In genomic region chr3:195911946-195912270, GRCh38 we compare ENCODE assay signal across 16 cellular contexts. TPM values are rescaled to one million over a fixed set of nuclear protein-coding genes. Genes with fewer than 3 reads are reported as not detected.
A peak's percentile ranks its signal among the peaks of the same experiment; 100 is the strongest.
DNase-seq lines count a peak whose midpoint lies in the region; ATAC-seq and TF ChIP-seq lines count a peak whose summit lies in the region.
"Had no signal": no experiment of that assay in that cellular context is flagged by ENCODE, and none has a peak within 500 bp of the region (broad histone marks: within the 10 kb centered on the region; RNA-seq: fewer than 3 reads in every experiment).

No MANE protein-coding gene starts in this region.

- no peak overlapping the region for H3K27ac ChIP-seq in osteoblast (ENCODE audit: low read depth, low read length)
- H3K27ac ChIP-seq: coronary artery had no signal

- H3K27ac Mint-ChIP-seq in CD14-positive monocyte (no peak overlapping the region), HFFc6 (0 out of 2 replicates have a peak overlapping the region, but pooled peaks have one; percentile 38)
- H3K27ac Mint-ChIP-seq in activated T-cell treated with anti-CD3 and anti-CD28 coated beads, Interleukin-2, amount 50 U/mL, for 72 hours = no peak overlapping the region
- H3K27ac Mint-ChIP-seq: activated CD4-positive, alpha-beta T cell treated with anti-CD3 and anti-CD28 coated beads, Interleukin-2, amount 10 ng/mL, durations not matched to agents 7 days and 5 days; mesothelial cell of epicardium had no signal

- H3K27me3 Mint-ChIP-seq in CD14-positive monocyte (ENCODE audit: low read depth in 3 of 3) (peaks cover 1 to 5% (median 4%) of the 10 kb centered on the region in 3 donors), HFFc6 (ENCODE audit: insufficient read depth) (peaks cover 5% of the 10 kb centered on the region; the same call in 1 of the 2 replicates)
- peaks cover 8% of the 10 kb centered on the region for H3K27me3 Mint-ChIP-seq in activated T-cell treated with anti-CD3 and anti-CD28 coated beads, Interleukin-2, amount 50 U/mL, for 72 hours (ENCODE audit: low read depth)

- H3K9me3 ChIP-seq in osteoblast (ENCODE audit: low read depth, low read length) = no peaks in the 10 kb centered on the region
- H3K9me3 ChIP-seq: BE2C had no signal

- peaks cover 0 to 1% of the 10 kb centered on the region in 2 donors for H3K36me3 Mint-ChIP-seq in CD14-positive monocyte
- H3K36me3 Mint-ChIP-seq in HFFc6 (ENCODE audit: low read depth) = no peaks in the 10 kb centered on the region
- peaks cover 1% of the 10 kb centered on the region in 2 donors for H3K36me3 Mint-ChIP-seq in activated T-cell treated with anti-CD3 and anti-CD28 coated beads, Interleukin-2, amount 50 U/mL, for 72 hours (ENCODE audit: insufficient read depth in 2 of 2)
- H3K36me3 Mint-ChIP-seq: mesothelial cell of epicardium had no signal

- DNase-seq in CD14-positive monocyte (ENCODE audit: low spot score) (peak; percentile 17), HFFc6 (no peak), cerebellar cortex (ENCODE audit: low spot score) (peak; percentile 64), osteoblast (ENCODE audit: insufficient read length, low spot score, missing footprints) (peak; percentile 90), mucosa of gallbladder (ENCODE audit: low spot score) (no peak), NCI-H187 treated with DMSO at 0.1 percent for 48 hours (lab: John Stamatoyannopoulos, UW) (no peak)
- no peak for DNase-seq in activated T-cell treated with anti-CD3 and anti-CD28 coated beads, Interleukin-2, amount 50 U/mL, for 72 hours
- DNase-seq in stimulated activated CD4-positive, alpha-beta T cell treated with anti-CD3 and anti-CD28 coated beads, Interleukin-2, amount 100 ng/mL, for 24 hours = no peak
- DNase-seq: activated CD4-positive, alpha-beta T cell treated with anti-CD3 and anti-CD28 coated beads, Interleukin-2, amount 10 ng/mL, durations not matched to agents 7 days and 5 days; amygdala; BE2C; NCI-H1417; NCI-H510A; RPMI8226 had no signal

- H3K4me3 ChIP-seq in osteoblast (ENCODE audit: insufficient read depth, low read length) = no peak overlapping the region
- H3K4me3 ChIP-seq: coronary artery had no signal

- peaks cover 14% of the 10 kb centered on the region for H3K79me2 ChIP-seq in osteoblast (ENCODE audit: insufficient read depth, low read length)

- H4K20me1 ChIP-seq in osteoblast (ENCODE audit: insufficient read depth, low read length) = peaks cover 6% of the 10 kb centered on the region

- intact Hi-C loops in CD14-positive monocyte (cut with micrococcal nuclease) = no loop called here

- peaks cover 22% of the 10 kb centered on the region for H3K4me1 ChIP-seq in osteoblast (ENCODE audit: insufficient read depth, low read length)

- H3K9me3 Mint-ChIP-seq in CD14-positive monocyte (peaks cover 0 to 1% (median 0%) of the 10 kb centered on the region in 7 donors), HFFc6 (no peaks in the 10 kb centered on the region)
- H3K9me3 Mint-ChIP-seq in activated T-cell treated with anti-CD3 and anti-CD28 coated beads, Interleukin-2, amount 50 U/mL, for 72 hours = no peaks in the 10 kb centered on the region
- H3K9me3 Mint-ChIP-seq: activated CD4-positive, alpha-beta T cell treated with anti-CD3 and anti-CD28 coated beads, Interleukin-2, amount 10 ng/mL, durations not matched to agents 7 days and 5 days; mesothelial cell of epicardium had no signal

- ATAC-seq in activated T-cell treated with anti-CD3 and anti-CD28 coated beads, Interleukin-2, amount 50 U/mL, for 72 hours (replicated peaks in 1 of 2) = no peak

- H2AFZ ChIP-seq in osteoblast (ENCODE audit: low read length) = peak overlapping the region; percentile 67

- peaks cover 8% of the 10 kb centered on the region for H3K27me3 ChIP-seq in osteoblast (ENCODE audit: insufficient read depth, low read length)
- H3K27me3 ChIP-seq: BE2C had no signal

- H3K4me1 Mint-ChIP-seq in CD14-positive monocyte = peaks cover 26% of the 10 kb centered on the region
- peaks cover 34% of the 10 kb centered on the region for H3K4me1 Mint-ChIP-seq in HFFc6 (ENCODE audit: low read depth)
- peaks cover 34% of the 10 kb centered on the region for H3K4me1 Mint-ChIP-seq in activated T-cell treated with anti-CD3 and anti-CD28 coated beads, Interleukin-2, amount 50 U/mL, for 72 hours (ENCODE audit: low read depth)

- no peak for TF ChIP-seq CTCF in CD14-positive monocyte (IDR thresholded peaks at IDR 0.05)
- TF ChIP-seq CTCF in HFFc6 (IDR thresholded peaks at IDR 0.05) = no peak
- no peak for TF ChIP-seq CTCF in osteoblast (IDR thresholded peaks at IDR 0.05; ENCODE audit: extremely low read depth, low read depth, low read length)

- H3K4me3 Mint-ChIP-seq in CD14-positive monocyte (no peak overlapping the region), HFFc6 (no peak overlapping the region)
- no peak overlapping the region for H3K4me3 Mint-ChIP-seq in activated T-cell treated with anti-CD3 and anti-CD28 coated beads, Interleukin-2, amount 50 U/mL, for 72 hours
- H3K4me3 Mint-ChIP-seq: activated CD4-positive, alpha-beta T cell treated with anti-CD3 and anti-CD28 coated beads, Interleukin-2, amount 10 ng/mL, durations not matched to agents 7 days and 5 days; mesothelial cell of epicardium had no signal

- H3K4me2 ChIP-seq in osteoblast (ENCODE audit: insufficient read depth, low read length) = no peak overlapping the region

- H3K36me3 ChIP-seq in osteoblast (ENCODE audit: insufficient read depth, low read length) = no peaks in the 10 kb centered on the region
- H3K36me3 ChIP-seq: BE2C had no signal

RNA-seq across cellular contexts. Expression of gene TNK2, which starts 3.6 kb away (rescaled TPM):
- polyA plus RNA-seq in CD14-positive monocyte = 1 to 10 TPM in 1 of 2 donors, under 1 TPM in 1; 0.84 to 1.8 TPM
- 10 to 100 TPM; 29.6 to 46.1 (median 35.1) TPM for total RNA-seq in HFFc6 (2021; fragmentation: NEBNext Ultra II Directional; extraction: Animal tissue kit (Norgen Biotek cat#: 25700))
- 10.6 and 11.6 TPM in 2 replicates for total RNA-seq in osteoblast
- total RNA-seq in activated T-cell treated with anti-CD3 and anti-CD28 coated beads, Interleukin-2, amount 50 U/mL, for 72 hours = 100 to 1,000 TPM in 1 of 2 donors, 10 to 100 TPM in 1; 94.8 to 112 TPM
- 47.3 TPM for total RNA-seq in mucosa of gallbladder

Comparison
In these comparisons a context has a peak if more than half of its experiments do, and no peak if none do; other contexts are left out.
1. DNase-seq: peak in CD14-positive monocyte (single experiment), cerebellar cortex (single experiment) and osteoblast (single experiment); none in HFFc6 (single experiment), activated T-cell treated with anti-CD3 and anti-CD28 coated beads, Interleukin-2, amount 50 U/mL, for 72 hours (0 of 2), mucosa of gallbladder (single experiment), stimulated activated CD4-positive, alpha-beta T cell treated with anti-CD3 and anti-CD28 coated beads, Interleukin-2, amount 100 ng/mL, for 24 hours (0 of 2) and NCI-H187 treated with DMSO at 0.1 percent for 48 hours (single experiment).